1 cellular context compared by ENCODE assay signal in the genomic region with DNA sequence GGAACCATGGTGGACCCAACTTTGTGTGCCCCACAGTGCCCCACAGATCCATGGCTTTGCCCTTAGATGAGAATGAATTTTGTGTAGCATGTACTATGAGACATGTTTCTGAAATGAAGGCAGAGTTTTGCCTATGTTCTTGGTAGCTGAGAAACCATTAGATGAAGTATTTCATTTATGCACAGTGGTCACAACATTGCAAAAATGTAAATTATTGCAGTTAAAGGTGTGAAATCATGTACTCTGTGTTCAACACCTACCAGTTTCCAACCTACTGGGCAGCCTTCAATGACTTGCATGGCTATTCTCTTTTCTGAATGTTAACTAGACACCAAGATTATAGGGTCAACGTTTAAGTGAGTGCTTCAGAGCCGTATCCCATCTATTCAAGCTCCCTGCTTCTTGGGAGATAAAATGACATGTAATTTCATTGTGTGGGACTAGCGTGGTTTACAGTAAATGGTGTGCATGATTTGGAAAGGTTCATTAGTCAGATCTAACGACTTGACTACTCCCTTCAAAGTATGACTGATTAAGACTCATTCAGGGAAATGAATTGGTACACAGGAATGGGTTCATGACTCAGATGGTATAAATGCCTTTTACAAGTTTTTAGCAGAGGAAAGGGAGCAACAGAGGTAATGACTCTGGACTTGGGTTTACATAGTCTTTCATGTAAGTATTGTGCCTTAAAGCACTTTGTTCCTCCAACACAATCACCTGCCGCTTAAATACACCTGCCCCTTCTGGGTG.
TF ChIP-seq lines count a peak whose summit lies in the region.

No MANE protein-coding gene starts in this region.

TF ChIP-seq in GM12878, 131 proteins besides CTCF, POLR2A, EP300 and RAD21 (continued from another document):
- TF ChIP-seq, protein P1, sequence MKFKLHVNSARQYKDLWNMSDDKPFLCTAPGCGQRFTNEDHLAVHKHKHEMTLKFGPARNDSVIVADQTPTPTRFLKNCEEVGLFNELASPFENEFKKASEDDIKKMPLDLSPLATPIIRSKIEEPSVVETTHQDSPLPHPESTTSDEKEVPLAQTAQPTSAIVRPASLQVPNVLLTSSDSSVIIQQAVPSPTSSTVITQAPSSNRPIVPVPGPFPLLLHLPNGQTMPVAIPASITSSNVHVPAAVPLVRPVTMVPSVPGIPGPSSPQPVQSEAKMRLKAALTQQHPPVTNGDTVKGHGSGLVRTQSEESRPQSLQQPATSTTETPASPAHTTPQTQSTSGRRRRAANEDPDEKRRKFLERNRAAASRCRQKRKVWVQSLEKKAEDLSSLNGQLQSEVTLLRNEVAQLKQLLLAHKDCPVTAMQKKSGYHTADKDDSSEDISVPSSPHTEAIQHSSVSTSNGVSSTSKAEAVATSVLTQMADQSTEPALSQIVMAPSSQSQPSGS (IDR thresholded peaks at IDR 0.05; ENCODE audit: low read length) = peak; percentile 32; the same call in 1 of the 2 replicates
- TF ChIP-seq, protein P2, sequence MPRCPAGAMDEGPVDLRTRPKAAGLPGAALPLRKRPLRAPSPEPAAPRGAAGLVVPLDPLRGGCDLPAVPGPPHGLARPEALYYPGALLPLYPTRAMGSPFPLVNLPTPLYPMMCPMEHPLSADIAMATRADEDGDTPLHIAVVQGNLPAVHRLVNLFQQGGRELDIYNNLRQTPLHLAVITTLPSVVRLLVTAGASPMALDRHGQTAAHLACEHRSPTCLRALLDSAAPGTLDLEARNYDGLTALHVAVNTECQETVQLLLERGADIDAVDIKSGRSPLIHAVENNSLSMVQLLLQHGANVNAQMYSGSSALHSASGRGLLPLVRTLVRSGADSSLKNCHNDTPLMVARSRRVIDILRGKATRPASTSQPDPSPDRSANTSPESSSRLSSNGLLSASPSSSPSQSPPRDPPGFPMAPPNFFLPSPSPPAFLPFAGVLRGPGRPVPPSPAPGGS (IDR thresholded peaks at IDR 0.05; ENCODE audit: borderline replicate concordance, insufficient read depth, low read depth, low read length, poor library complexity, severe bottlenecking) = peak; percentile 56
- TF ChIP-seq DPF2 (IDR thresholded peaks at IDR 0.05) (0 out of 2 replicates have a peak, but pooled peaks have one; percentile 27), FOXM1 (IDR thresholded peaks at IDR 0.05; ENCODE audit: low read depth, low read length) (peak; percentile 53; the same call in 1 of the 2 replicates), JUNB (IDR thresholded peaks at IDR 0.05) (peak; percentile 87), NR2C1 (IDR thresholded peaks at IDR 0.05) (no peak), MTA2 (IDR thresholded peaks at IDR 0.05; ENCODE audit: low read depth) (peak; percentile 48), FOXK2 (IDR thresholded peaks at IDR 0.05) (no peak)
- TF ChIP-seq, protein P3, sequence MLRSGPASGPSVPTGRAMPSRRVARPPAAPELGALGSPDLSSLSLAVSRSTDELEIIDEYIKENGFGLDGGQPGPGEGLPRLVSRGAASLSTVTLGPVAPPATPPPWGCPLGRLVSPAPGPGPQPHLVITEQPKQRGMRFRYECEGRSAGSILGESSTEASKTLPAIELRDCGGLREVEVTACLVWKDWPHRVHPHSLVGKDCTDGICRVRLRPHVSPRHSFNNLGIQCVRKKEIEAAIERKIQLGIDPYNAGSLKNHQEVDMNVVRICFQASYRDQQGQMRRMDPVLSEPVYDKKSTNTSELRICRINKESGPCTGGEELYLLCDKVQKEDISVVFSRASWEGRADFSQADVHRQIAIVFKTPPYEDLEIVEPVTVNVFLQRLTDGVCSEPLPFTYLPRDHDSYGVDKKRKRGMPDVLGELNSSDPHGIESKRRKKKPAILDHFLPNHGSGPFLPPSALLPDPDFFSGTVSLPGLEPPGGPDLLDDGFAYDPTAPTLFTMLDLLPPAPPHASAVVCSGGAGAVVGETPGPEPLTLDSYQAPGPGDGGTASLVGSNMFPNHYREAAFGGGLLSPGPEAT (IDR thresholded peaks at IDR 0.05; ENCODE audit: low read depth) = no peak
- TF ChIP-seq, protein P4, sequence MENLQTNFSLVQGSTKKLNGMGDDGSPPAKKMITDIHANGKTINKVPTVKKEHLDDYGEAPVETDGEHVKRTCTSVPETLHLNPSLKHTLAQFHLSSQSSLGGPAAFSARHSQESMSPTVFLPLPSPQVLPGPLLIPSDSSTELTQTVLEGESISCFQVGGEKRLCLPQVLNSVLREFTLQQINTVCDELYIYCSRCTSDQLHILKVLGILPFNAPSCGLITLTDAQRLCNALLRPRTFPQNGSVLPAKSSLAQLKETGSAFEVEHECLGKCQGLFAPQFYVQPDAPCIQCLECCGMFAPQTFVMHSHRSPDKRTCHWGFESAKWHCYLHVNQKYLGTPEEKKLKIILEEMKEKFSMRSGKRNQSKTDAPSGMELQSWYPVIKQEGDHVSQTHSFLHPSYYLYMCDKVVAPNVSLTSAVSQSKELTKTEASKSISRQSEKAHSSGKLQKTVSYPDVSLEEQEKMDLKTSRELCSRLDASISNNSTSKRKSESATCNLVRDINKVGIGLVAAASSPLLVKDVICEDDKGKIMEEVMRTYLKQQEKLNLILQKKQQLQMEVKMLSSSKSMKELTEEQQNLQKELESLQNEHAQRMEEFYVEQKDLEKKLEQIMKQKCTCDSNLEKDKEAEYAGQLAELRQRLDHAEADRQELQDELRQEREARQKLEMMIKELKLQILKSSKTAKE (IDR thresholded peaks at IDR 0.05; ENCODE audit: low read depth, poor library complexity, severe bottlenecking) = no peak
- TF ChIP-seq, protein P5, sequence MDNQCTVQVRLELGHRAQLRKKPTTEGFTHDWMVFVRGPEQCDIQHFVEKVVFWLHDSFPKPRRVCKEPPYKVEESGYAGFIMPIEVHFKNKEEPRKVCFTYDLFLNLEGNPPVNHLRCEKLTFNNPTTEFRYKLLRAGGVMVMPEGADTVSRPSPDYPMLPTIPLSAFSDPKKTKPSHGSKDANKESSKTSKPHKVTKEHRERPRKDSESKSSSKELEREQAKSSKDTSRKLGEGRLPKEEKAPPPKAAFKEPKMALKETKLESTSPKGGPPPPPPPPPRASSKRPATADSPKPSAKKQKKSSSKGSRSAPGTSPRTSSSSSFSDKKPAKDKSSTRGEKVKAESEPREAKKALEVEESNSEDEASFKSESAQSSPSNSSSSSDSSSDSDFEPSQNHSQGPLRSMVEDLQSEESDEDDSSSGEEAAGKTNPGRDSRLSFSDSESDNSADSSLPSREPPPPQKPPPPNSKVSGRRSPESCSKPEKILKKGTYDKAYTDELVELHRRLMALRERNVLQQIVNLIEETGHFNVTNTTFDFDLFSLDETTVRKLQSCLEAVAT (IDR thresholded peaks at IDR 0.05) = 0 out of 2 replicates have a peak, but pooled peaks have one; percentile 47
- TF ChIP-seq, protein P6, sequence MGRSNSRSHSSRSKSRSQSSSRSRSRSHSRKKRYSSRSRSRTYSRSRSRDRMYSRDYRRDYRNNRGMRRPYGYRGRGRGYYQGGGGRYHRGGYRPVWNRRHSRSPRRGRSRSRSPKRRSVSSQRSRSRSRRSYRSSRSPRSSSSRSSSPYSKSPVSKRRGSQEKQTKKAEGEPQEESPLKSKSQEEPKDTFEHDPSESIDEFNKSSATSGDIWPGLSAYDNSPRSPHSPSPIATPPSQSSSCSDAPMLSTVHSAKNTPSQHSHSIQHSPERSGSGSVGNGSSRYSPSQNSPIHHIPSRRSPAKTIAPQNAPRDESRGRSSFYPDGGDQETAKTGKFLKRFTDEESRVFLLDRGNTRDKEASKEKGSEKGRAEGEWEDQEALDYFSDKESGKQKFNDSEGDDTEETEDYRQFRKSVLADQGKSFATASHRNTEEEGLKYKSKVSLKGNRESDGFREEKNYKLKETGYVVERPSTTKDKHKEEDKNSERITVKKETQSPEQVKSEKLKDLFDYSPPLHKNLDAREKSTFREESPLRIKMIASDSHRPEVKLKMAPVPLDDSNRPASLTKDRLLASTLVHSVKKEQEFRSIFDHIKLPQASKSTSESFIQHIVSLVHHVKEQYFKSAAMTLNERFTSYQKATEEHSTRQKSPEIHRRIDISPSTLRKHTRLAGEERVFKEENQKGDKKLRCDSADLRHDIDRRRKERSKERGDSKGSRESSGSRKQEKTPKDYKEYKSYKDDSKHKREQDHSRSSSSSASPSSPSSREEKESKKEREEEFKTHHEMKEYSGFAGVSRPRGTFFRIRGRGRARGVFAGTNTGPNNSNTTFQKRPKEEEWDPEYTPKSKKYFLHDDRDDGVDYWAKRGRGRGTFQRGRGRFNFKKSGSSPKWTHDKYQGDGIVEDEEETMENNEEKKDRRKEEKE (IDR thresholded peaks at IDR 0.05) = no peak
- TF ChIP-seq, protein P7, sequence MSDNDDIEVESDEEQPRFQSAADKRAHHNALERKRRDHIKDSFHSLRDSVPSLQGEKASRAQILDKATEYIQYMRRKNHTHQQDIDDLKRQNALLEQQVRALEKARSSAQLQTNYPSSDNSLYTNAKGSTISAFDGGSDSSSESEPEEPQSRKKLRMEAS (IDR thresholded peaks at IDR 0.05; ENCODE audit: low read depth, low read length) = no peak
